8 cellular contexts compared by ENCODE assay signal in the genomic region with DNA sequence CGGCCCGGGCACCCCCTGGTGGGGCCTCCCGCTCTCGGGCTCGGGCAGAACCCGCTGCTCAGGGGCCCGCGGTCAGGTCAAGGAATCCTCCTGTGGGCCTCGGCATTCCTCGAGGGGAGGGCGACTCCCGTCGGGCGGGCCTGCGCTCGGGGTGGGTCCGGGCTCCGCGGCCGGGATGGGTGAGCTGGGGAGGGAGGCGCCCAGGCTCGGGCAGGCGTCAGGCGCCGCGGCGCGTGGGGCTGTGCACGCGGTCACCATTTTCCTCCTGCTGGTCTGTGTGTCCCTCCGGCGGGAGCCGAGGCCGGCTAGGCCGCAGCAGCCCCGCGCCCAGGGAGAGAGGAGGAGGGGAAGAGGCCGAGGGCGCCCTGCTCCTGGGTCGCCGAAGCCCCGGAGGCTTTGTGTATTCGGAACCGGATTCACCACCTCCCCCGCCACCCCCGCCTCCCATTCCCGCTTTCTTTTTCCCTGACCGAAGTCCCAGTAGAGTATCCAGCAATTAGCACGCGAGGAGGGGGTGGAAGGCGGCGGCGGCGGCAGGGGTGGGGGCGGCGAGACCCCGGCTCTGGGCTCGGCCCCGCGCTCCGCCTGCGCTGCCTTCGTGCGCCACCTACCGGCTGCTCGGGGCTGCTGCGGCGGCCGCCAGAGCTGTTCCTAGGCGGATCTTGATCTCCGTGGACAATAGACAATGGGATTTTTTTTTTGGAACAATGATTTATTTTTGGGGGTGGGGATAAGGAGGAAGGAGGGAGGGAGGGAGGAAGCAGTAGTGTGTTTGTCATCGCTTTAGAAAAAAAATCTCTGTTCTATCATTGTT.
DNase-seq lines count a peak whose midpoint lies in the region; ATAC-seq and TF ChIP-seq lines count a peak whose summit lies in the region.

No MANE protein-coding gene starts in this region.

- no peaks in the 10 kb centered on the region for H4K20me1 ChIP-seq in neural cell (ENCODE audit: insufficient read depth)

- peak overlapping the region; percentile 74 for H3K9ac ChIP-seq in neural cell (ENCODE audit: low read length)

- H3K36me3 ChIP-seq in BJ (ENCODE audit: control insufficient read depth, insufficient read depth, low read length) (no peaks in the 10 kb centered on the region), neural cell (ENCODE audit: insufficient read depth, low read length) (no peaks in the 10 kb centered on the region)

- H3K27me3 ChIP-seq in BJ (ENCODE audit: control insufficient read depth, insufficient read depth, low read length) (no peaks in the 10 kb centered on the region), neural cell (ENCODE audit: insufficient read depth, low read depth, low read length) (no peaks in the 10 kb centered on the region)

- TF ChIP-seq CTCF in BJ (IDR thresholded peaks at IDR 0.05; ENCODE audit: insufficient read depth, low read depth, low read length) (peak; percentile 77), foreskin fibroblast (IDR thresholded peaks at IDR 0.05; ENCODE audit: low read depth, low read length) (peak; percentile 73), neural cell (IDR thresholded peaks at IDR 0.05; ENCODE audit: poor library complexity, severe bottlenecking) (peak; percentile 85)

- H3K9me3 ChIP-seq in neural cell (ENCODE audit: low read length): no peaks in the 10 kb centered on the region

- H3K79me2 ChIP-seq in neural cell (replicated peaks; ENCODE audit: insufficient read depth, low read length): no peaks in the 10 kb centered on the region

- H2AFZ ChIP-seq in neural cell (ENCODE audit: low read depth, low read length): peak overlapping the region; percentile 83

- DNase-seq in BJ (ENCODE audit: low read depth) (no peak), KBM-7 (peak; percentile 64), RPMI8226 (peak; percentile 38), foreskin fibroblast (peak; percentile 67 to 93), superior temporal gyrus (ENCODE audit: extremely low spot score) (peak; percentile 47)
- peak; percentile 40 for DNase-seq in activated gamma-delta T cell treated with anti-CD3 and anti-CD28 coated beads, Interleukin-2, amount 50 U/mL, for 16 hours (ENCODE audit: low read depth)

- H3F3A ChIP-seq in neural cell (ENCODE audit: insufficient read depth, low read length, poor library complexity, severe bottlenecking): no peaks in the 10 kb centered on the region

- in situ Hi-C loops in KBM-7 (cut with MboI; ENCODE audit: low pct_unique_long_range_greater_than_20kb, low sequenced_read_pairs): no loop called here

- no peak overlapping the region for H3K4me2 ChIP-seq in neural cell (ENCODE audit: low read length)

- peak overlapping the region; percentile 87 for H3K27ac ChIP-seq in neural cell (ENCODE audit: low read length)

- CTCF ChIA-PET in BJ (lab: Yijun Ruan, JAX): interaction anchor here (0.5 to 3.5 kb wide), 49 partner anchors 8 to 650 kb away, joined by 3 to 31 read pairs (median 4); partner anchors contain the start of gene MAML3

- H3K4me3 ChIP-seq in BJ (ENCODE audit: low read depth, low read length): peak overlapping the region; percentile 52
- H3K4me3 ChIP-seq in foreskin fibroblast (ENCODE audit: low read depth in 1 of 2, low read length in 2 of 2): peak overlapping the region; percentile 48 to 52
- peak overlapping the region; percentile 64 for H3K4me3 ChIP-seq in neural cell (ENCODE audit: low read length)

- ATAC-seq in GM19455 (IDR thresholded peaks at IDR 0.05; ENCODE audit: unreplicated experiment): peak; percentile 60

- H3K9me2 ChIP-seq in neural cell (ENCODE audit: insufficient read depth, low read length): no peaks in the 10 kb centered on the region

- peak; percentile 95 for TF ChIP-seq RAD21 in neural cell (conservative IDR thresholded peaks at IDR 0.05)

- TF ChIP-seq EP300 in neural cell (conservative IDR thresholded peaks at IDR 0.05; ENCODE audit: poor library complexity, severe bottlenecking): peak; percentile 31

- POLR2A ChIA-PET in BJ (lab: Charles Lee): interaction anchor here (0.7 kb wide), 1 partner anchor 15 kb away, joined by 3 read pairs; no protein-coding TSS in a partner anchor

TF ChIP-seq in neural cell, 6 proteins besides CTCF, POLR2A, EP300 and RAD21:
- TF ChIP-seq MXI1 (conservative IDR thresholded peaks at IDR 0.05; ENCODE audit: poor library complexity, severe bottlenecking) (peak; percentile 27), POLR2AphosphoS5 (IDR thresholded peaks at IDR 0.05) (peak; percentile 38), SMC3 (conservative IDR thresholded peaks at IDR 0.05; ENCODE audit: poor library complexity) (peak; percentile 88), TAF1 (IDR thresholded peaks at IDR 0.05; ENCODE audit: low read depth) (no peak), EZH2 (IDR thresholded peaks at IDR 0.05; ENCODE audit: borderline replicate concordance, insufficient read depth, low read length, poor library complexity, severe bottlenecking) (no peak)
- TF ChIP-seq, protein P1, sequence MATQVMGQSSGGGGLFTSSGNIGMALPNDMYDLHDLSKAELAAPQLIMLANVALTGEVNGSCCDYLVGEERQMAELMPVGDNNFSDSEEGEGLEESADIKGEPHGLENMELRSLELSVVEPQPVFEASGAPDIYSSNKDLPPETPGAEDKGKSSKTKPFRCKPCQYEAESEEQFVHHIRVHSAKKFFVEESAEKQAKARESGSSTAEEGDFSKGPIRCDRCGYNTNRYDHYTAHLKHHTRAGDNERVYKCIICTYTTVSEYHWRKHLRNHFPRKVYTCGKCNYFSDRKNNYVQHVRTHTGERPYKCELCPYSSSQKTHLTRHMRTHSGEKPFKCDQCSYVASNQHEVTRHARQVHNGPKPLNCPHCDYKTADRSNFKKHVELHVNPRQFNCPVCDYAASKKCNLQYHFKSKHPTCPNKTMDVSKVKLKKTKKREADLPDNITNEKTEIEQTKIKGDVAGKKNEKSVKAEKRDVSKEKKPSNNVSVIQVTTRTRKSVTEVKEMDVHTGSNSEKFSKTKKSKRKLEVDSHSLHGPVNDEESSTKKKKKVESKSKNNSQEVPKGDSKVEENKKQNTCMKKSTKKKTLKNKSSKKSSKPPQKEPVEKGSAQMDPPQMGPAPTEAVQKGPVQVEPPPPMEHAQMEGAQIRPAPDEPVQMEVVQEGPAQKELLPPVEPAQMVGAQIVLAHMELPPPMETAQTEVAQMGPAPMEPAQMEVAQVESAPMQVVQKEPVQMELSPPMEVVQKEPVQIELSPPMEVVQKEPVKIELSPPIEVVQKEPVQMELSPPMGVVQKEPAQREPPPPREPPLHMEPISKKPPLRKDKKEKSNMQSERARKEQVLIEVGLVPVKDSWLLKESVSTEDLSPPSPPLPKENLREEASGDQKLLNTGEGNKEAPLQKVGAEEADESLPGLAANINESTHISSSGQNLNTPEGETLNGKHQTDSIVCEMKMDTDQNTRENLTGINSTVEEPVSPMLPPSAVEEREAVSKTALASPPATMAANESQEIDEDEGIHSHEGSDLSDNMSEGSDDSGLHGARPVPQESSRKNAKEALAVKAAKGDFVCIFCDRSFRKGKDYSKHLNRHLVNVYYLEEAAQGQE (IDR thresholded peaks at IDR 0.05; ENCODE audit: borderline replicate concordance): peak; percentile 22
